ENCODE assay signal across 6 cellular contexts in the genomic region with DNA sequence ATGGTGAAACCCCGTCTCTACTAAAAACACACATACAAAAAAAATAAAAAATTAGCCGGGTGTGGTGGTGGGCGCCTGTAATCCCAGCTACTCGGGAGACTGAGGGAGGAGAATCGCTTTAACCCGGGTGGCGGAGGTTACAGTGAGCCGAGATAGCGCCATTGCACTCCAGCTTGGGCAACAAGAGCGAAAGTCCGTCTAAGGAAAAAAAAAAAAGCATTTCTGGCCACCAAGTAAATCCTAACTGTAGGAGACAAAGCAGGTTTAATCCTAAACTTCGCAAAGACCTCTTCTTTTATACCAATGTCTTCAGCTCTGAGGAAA. TPM values are rescaled to one million over a fixed set of nuclear protein-coding genes. Genes with fewer than 3 reads are reported as not detected.
DNase-seq lines count a peak whose midpoint lies in the region; ATAC-seq, FAIRE-seq and TF ChIP-seq lines count a peak whose summit lies in the region.
"Not testable (repeated sequence)": the region's sequence is repeated elsewhere in the genome, so short reads cannot be mapped to it uniquely, and the experiment has no call there.

No MANE protein-coding gene starts in this region.

- H3K4me3 ChIP-seq in GM06990 (replicated peaks; ENCODE audit: low read depth, low read length) (peak overlapping the region; percentile 86), RWPE2 (ENCODE audit: severe bottlenecking) (peak overlapping the region; percentile 50), astrocyte (ENCODE audit: insufficient read depth, low read depth, low read length) (peak overlapping the region; percentile 79), fibroblast of villous mesenchyme (ENCODE audit: low read depth, low read length) (peak overlapping the region; percentile 72), suprapubic skin (peak overlapping the region; percentile 86)
- H3K4me3 ChIP-seq in naive thymus-derived CD4-positive, alpha-beta T cell (ENCODE audit: low read length), result peak overlapping the region; percentile 98

- peaks cover 45% of the 10 kb centered on the region for H3K79me2 ChIP-seq in astrocyte (ENCODE audit: insufficient read depth, low read length)

- not testable (repeated sequence) for H3K27me3 ChIP-seq in GM06990 (replicated peaks; ENCODE audit: control insufficient read depth, insufficient read depth, low read length); RWPE2 (ENCODE audit: insufficient read depth, poor library complexity, severe bottlenecking); astrocyte (ENCODE audit: insufficient read depth, low read length); naive thymus-derived CD4-positive, alpha-beta T cell (ENCODE audit: control insufficient read depth in 2 of 2, insufficient read depth in 2 of 2, low read length in 2 of 2); suprapubic skin

- CTCF ChIA-PET in naive thymus-derived CD4-positive, alpha-beta T cell (lab: Charles Lee), result interaction anchor here (0.6 to 1.9 kb wide), 4 partner anchors 8 to 146 kb away, joined by 3 to 8 read pairs (median 6); a partner anchor contains a TSS

- H3K4me1 Mint-ChIP-seq in astrocyte (ENCODE audit: low read depth, unreplicated experiment), result peaks cover 12% of the 10 kb centered on the region
- H3K4me1 Mint-ChIP-seq in naive thymus-derived CD4-positive, alpha-beta T cell, result peaks cover 17 to 48% (median 32%) of the 10 kb centered on the region in 7 donors

- not testable (repeated sequence) for DNase-seq in GM06990 (ENCODE audit: extremely low read depth, insufficient read length); RWPE2 (ENCODE audit: low spot score); astrocyte (ENCODE audit: low read depth); fibroblast of villous mesenchyme (ENCODE audit: low read depth); naive thymus-derived CD4-positive, alpha-beta T cell; suprapubic skin (ENCODE audit: low spot score in 2 of 2)

- TF ChIP-seq CTCF in GM06990 (IDR thresholded peaks at IDR 0.05; ENCODE audit: insufficient read depth, low read length, poor library complexity, severe bottlenecking); RWPE2 (IDR thresholded peaks at IDR 0.05; ENCODE audit: poor library complexity, severe bottlenecking); astrocyte (IDR thresholded peaks at IDR 0.05; ENCODE audit: insufficient read depth, low read depth, low read length); fibroblast of villous mesenchyme (IDR thresholded peaks at IDR 0.05; ENCODE audit: insufficient read depth, low read depth, low read length); suprapubic skin (IDR thresholded peaks at IDR 0.05): not testable (repeated sequence)

- POLR2A ChIA-PET in naive thymus-derived CD4-positive, alpha-beta T cell (lab: Charles Lee), result interaction anchor here (0.9 to 5.9 kb wide), 12 partner anchors 9 to 589 kb away, joined by 3 to 38 read pairs (median 8); a partner anchor contains a TSS

- H3K9me3 ChIP-seq in RWPE2 (ENCODE audit: severe bottlenecking); astrocyte (ENCODE audit: insufficient read depth, low read depth, low read length); naive thymus-derived CD4-positive, alpha-beta T cell (ENCODE audit: control insufficient read depth in 2 of 3, low read length in 3 of 3); suprapubic skin: not testable (repeated sequence)

- H3K4me1 ChIP-seq in RWPE2 (ENCODE audit: insufficient read depth, poor library complexity, severe bottlenecking); astrocyte (ENCODE audit: insufficient read depth, low read length); naive thymus-derived CD4-positive, alpha-beta T cell (ENCODE audit: control insufficient read depth in 2 of 2, insufficient read depth in 2 of 2, low read length in 2 of 2): not testable (repeated sequence)
- peaks cover 22% of the 10 kb centered on the region for H3K4me1 ChIP-seq in suprapubic skin

- H2AFZ ChIP-seq in astrocyte (ENCODE audit: low read depth, low read length), result peak overlapping the region; percentile 93

- H3K36me3 ChIP-seq in GM06990 (ENCODE audit: control insufficient read depth, insufficient read depth, low read length); naive thymus-derived CD4-positive, alpha-beta T cell (ENCODE audit: control insufficient read depth in 2 of 3, insufficient read depth in 3 of 3, low read length in 3 of 3): not testable (repeated sequence)
- peaks cover 41% of the 10 kb centered on the region for H3K36me3 ChIP-seq in RWPE2 (ENCODE audit: low read depth)
- peaks cover 13% of the 10 kb centered on the region for H3K36me3 ChIP-seq in astrocyte (ENCODE audit: insufficient read depth, low read length)
- peaks cover 27% of the 10 kb centered on the region for H3K36me3 ChIP-seq in suprapubic skin

- peak overlapping the region; percentile 87 for H3K9ac ChIP-seq in astrocyte (ENCODE audit: low read length)

- H3K9me3 Mint-ChIP-seq in astrocyte (ENCODE audit: unreplicated experiment); naive thymus-derived CD4-positive, alpha-beta T cell: not testable (repeated sequence)

- intact Hi-C loops in naive thymus-derived CD4-positive, alpha-beta T cell (cut with micrococcal nuclease), result loop anchor here (2.0 kb wide), 2 partner anchors 56 to 142 kb away; a partner anchor contains a TSS

- peak overlapping the region; percentile 96 for H3K4me3 Mint-ChIP-seq in astrocyte (ENCODE audit: unreplicated experiment)
- H3K4me3 Mint-ChIP-seq in naive thymus-derived CD4-positive, alpha-beta T cell, result peak overlapping the region; percentile 81 to 99 (median 97)

- FAIRE-seq in astrocyte (lab: Jason Lieb, UNC), result not testable (repeated sequence)

- H3K36me3 Mint-ChIP-seq in astrocyte (ENCODE audit: low read depth, unreplicated experiment); naive thymus-derived CD4-positive, alpha-beta T cell: not testable (repeated sequence)

- H3K27ac Mint-ChIP-seq in astrocyte (ENCODE audit: unreplicated experiment), result not testable (repeated sequence)
- H3K27ac Mint-ChIP-seq in naive thymus-derived CD4-positive, alpha-beta T cell, result peak overlapping the region; percentile 67 to 99 (median 92)

- not testable (repeated sequence) for H3K27me3 Mint-ChIP-seq in astrocyte (ENCODE audit: low read depth, unreplicated experiment); naive thymus-derived CD4-positive, alpha-beta T cell

- not testable (repeated sequence) for ATAC-seq in RWPE2 (ENCODE audit: low read depth); naive thymus-derived CD4-positive, alpha-beta T cell

- TF ChIP-seq EP300 in suprapubic skin (IDR thresholded peaks at IDR 0.05), result not testable (repeated sequence)

- H4K20me1 ChIP-seq in astrocyte (ENCODE audit: insufficient read depth, low read length), result peaks cover 30% of the 10 kb centered on the region

- 78% methylated on average over 12 of the region's 12 CpGs for WGBS in suprapubic skin

- not testable (repeated sequence) for H3K27ac ChIP-seq in RWPE2 (ENCODE audit: poor library complexity, severe bottlenecking); astrocyte (ENCODE audit: low read depth, low read length)
- peak overlapping the region; percentile 95 for H3K27ac ChIP-seq in naive thymus-derived CD4-positive, alpha-beta T cell (ENCODE audit: low read depth, low read length)
- H3K27ac ChIP-seq in suprapubic skin, result peak overlapping the region; percentile 69

- not testable (repeated sequence) for TF ChIP-seq POLR2A in suprapubic skin (IDR thresholded peaks at IDR 0.05)

- H3K4me2 ChIP-seq in astrocyte (ENCODE audit: low read length), result peak overlapping the region; percentile 90

RNA-seq across cellular contexts. Expression of a gene that starts 0.9 kb away (rescaled TPM):
- total RNA-seq in astrocyte, result 79.0 and 94.6 TPM in 2 replicates
- 35.8 and 51.4 TPM in 2 replicates for total RNA-seq in fibroblast of villous mesenchyme
- 10 to 100 TPM; 20.4 to 34.2 (median 26.3) TPM for total RNA-seq in naive thymus-derived CD4-positive, alpha-beta T cell
- polyA plus RNA-seq in naive thymus-derived CD4-positive, alpha-beta T cell, result 10 to 100 TPM; 11.8 to 12.2 TPM
- 10 to 100 TPM; 23.2 to 38.9 (median 27.7) TPM for total RNA-seq in suprapubic skin

RNA-seq across cellular contexts. Expression of a gene that starts 17.0 kb away (rescaled TPM):
- total RNA-seq in astrocyte (30.6 and 35.3 TPM in 2 replicates), fibroblast of villous mesenchyme (2.2 and 3.5 TPM in 2 replicates), suprapubic skin (100 to 1,000 TPM in 1 of 4 donors, 10 to 100 TPM in 3; 85.5 to 123 (median 96.0) TPM)
- 100 to 1,000 TPM in 2 of 5 experiments, 10 to 100 TPM in 3; 55.1 to 137 (median 83.2) TPM for total RNA-seq in naive thymus-derived CD4-positive, alpha-beta T cell
- 100 to 1,000 TPM; 312 to 347 TPM for polyA plus RNA-seq in naive thymus-derived CD4-positive, alpha-beta T cell

RNA-seq across cellular contexts. Expression of a gene that starts 21.4 kb away (rescaled TPM):
- total RNA-seq in astrocyte, result 175 and 180 TPM in 2 replicates
- 113 and 124 TPM in 2 replicates for total RNA-seq in fibroblast of villous mesenchyme
- total RNA-seq in naive thymus-derived CD4-positive, alpha-beta T cell, result 100 to 1,000 TPM in 4 of 5 experiments, 10 to 100 TPM in 1; 96.3 to 268 (median 178) TPM
- polyA plus RNA-seq in naive thymus-derived CD4-positive, alpha-beta T cell, result 100 to 1,000 TPM in 1 of 2 donors, 10 to 100 TPM in 1; 79.8 to 120 TPM
- 100 to 1,000 TPM; 153 to 234 (median 167) TPM for total RNA-seq in suprapubic skin

RNA-seq across cellular contexts. Expression of a gene that starts 23.9 kb away (rescaled TPM):
- 17.1 and 17.6 TPM in 2 replicates for total RNA-seq in astrocyte
- total RNA-seq in fibroblast of villous mesenchyme, result 18.1 and 22.9 TPM in 2 replicates
- 10 to 100 TPM; 25.6 to 73.8 (median 35.1) TPM for total RNA-seq in naive thymus-derived CD4-positive, alpha-beta T cell
- polyA plus RNA-seq in naive thymus-derived CD4-positive, alpha-beta T cell, result 100 to 1,000 TPM; 115 to 121 TPM
- total RNA-seq in suprapubic skin, result 10 to 100 TPM in 2 of 4 donors, 1 to 10 TPM in 2; 7.9 to 24.1 (median 14.0) TPM

RNA-seq across cellular contexts. Expression of a gene that starts 35.2 kb away (rescaled TPM):
- 155 and 176 TPM in 2 replicates for total RNA-seq in astrocyte
- total RNA-seq in fibroblast of villous mesenchyme, result 130 and 221 TPM in 2 replicates
- total RNA-seq in naive thymus-derived CD4-positive, alpha-beta T cell, result 100 to 1,000 TPM in 1 of 5 experiments, 10 to 100 TPM in 4; 38.5 to 118 (median 61.4) TPM
- polyA plus RNA-seq in naive thymus-derived CD4-positive, alpha-beta T cell, result 100 to 1,000 TPM; 168 to 175 TPM
- 100 to 1,000 TPM in 3 of 4 donors, 10 to 100 TPM in 1; 89.9 to 127 (median 110) TPM for total RNA-seq in suprapubic skin
